ENCODE assay signal across 17 cellular contexts in genomic region chr3:150710097-150710496, GRCh38. TPM values are rescaled to one million over a fixed set of nuclear protein-coding genes. Genes with fewer than 3 reads are reported as not detected.
DNase-seq lines count a peak whose midpoint lies in the region; ATAC-seq and TF ChIP-seq lines count a peak whose summit lies in the region.
"Had no signal": no experiment of that assay in that cellular context is flagged by ENCODE, and none has a peak within 500 bp of the region (broad histone marks: within the 10 kb centered on the region; RNA-seq: fewer than 3 reads in every experiment).

No MANE protein-coding gene starts in this region.

- DNase-seq in activated naive CD8-positive, alpha-beta T cell treated with anti-CD3 and anti-CD28 coated beads, Interleukin-2, amount 50 U/mL, for 24 hours, result no peak
- DNase-seq in activated naive CD8-positive, alpha-beta T cell treated with anti-CD3 and anti-CD28 coated beads for 36 hours, result no peak
- DNase-seq in NCI-H226, result peak; percentile 11
- DNase-seq in endothelial cell (ENCODE audit: low spot score), result no peak
- no peak for DNase-seq in NCI-H2171 treated with DMSO at 0.1 percent for 48 hours (lab: John Stamatoyannopoulos, UW)
- DNase-seq in UCSD-AML1 (lab: John Stamatoyannopoulos, UW; ENCODE audit: unreplicated experiment), result no peak
- no peak for DNase-seq in AG08395 (ENCODE audit: low spot score)
- DNase-seq: CD8-positive, alpha-beta memory T cell; DMS53; EL; NCI-H1417 treated with DMSO at 0.1 percent for 48 hours; NCI-H2029; NCI-H446 treated with DMSO at 0.1 percent for 48 hours; SHP77 had no signal

- ATAC-seq in activated naive CD8-positive, alpha-beta T cell treated with anti-CD3 and anti-CD28 coated beads, Interleukin-2, amount 50 U/mL, for 24 hours, result peak; percentile 65
- ATAC-seq: A549, HepG2 had no signal

- peaks cover 42% of the 10 kb centered on the region for H3K36me3 Mint-ChIP-seq in activated naive CD8-positive, alpha-beta T cell treated with anti-CD3 and anti-CD28 coated beads, Interleukin-2, amount 50 U/mL, for 24 hours (ENCODE audit: low read depth)
- H3K36me3 Mint-ChIP-seq in activated naive CD8-positive, alpha-beta T cell treated with anti-CD3 and anti-CD28 coated beads for 36 hours, result peaks cover 48% of the 10 kb centered on the region
- H3K36me3 Mint-ChIP-seq in endothelial cell (ENCODE audit: low read depth, unreplicated experiment), result peaks cover 48% of the 10 kb centered on the region

- peaks cover 12% of the 10 kb centered on the region for H3K4me1 Mint-ChIP-seq in activated naive CD8-positive, alpha-beta T cell treated with anti-CD3 and anti-CD28 coated beads, Interleukin-2, amount 50 U/mL, for 24 hours
- peaks cover 1% of the 10 kb centered on the region for H3K4me1 Mint-ChIP-seq in activated naive CD8-positive, alpha-beta T cell treated with anti-CD3 and anti-CD28 coated beads for 36 hours
- peaks cover 3% of the 10 kb centered on the region for H3K4me1 Mint-ChIP-seq in endothelial cell (ENCODE audit: unreplicated experiment)

- no peak overlapping the region for H3K27ac Mint-ChIP-seq in activated naive CD8-positive, alpha-beta T cell treated with anti-CD3 and anti-CD28 coated beads, Interleukin-2, amount 50 U/mL, for 24 hours
- no peak overlapping the region for H3K27ac Mint-ChIP-seq in activated naive CD8-positive, alpha-beta T cell treated with anti-CD3 and anti-CD28 coated beads for 36 hours
- H3K27ac Mint-ChIP-seq in endothelial cell (ENCODE audit: unreplicated experiment), result no peak overlapping the region
- H3K27ac Mint-ChIP-seq: CD8-positive, alpha-beta memory T cell had no signal

- no peak overlapping the region for H3K4me3 Mint-ChIP-seq in activated naive CD8-positive, alpha-beta T cell treated with anti-CD3 and anti-CD28 coated beads, Interleukin-2, amount 50 U/mL, for 24 hours
- H3K4me3 Mint-ChIP-seq in activated naive CD8-positive, alpha-beta T cell treated with anti-CD3 and anti-CD28 coated beads for 36 hours, result no peak overlapping the region
- peak overlapping the region; percentile 4 for H3K4me3 Mint-ChIP-seq in endothelial cell (ENCODE audit: unreplicated experiment)

- peaks cover 20% of the 10 kb centered on the region for H3K9me3 Mint-ChIP-seq in activated naive CD8-positive, alpha-beta T cell treated with anti-CD3 and anti-CD28 coated beads, Interleukin-2, amount 50 U/mL, for 24 hours
- peaks cover 15% of the 10 kb centered on the region for H3K9me3 Mint-ChIP-seq in activated naive CD8-positive, alpha-beta T cell treated with anti-CD3 and anti-CD28 coated beads for 36 hours
- H3K9me3 Mint-ChIP-seq in endothelial cell (ENCODE audit: unreplicated experiment), result peaks cover 22% of the 10 kb centered on the region

- H3K27me3 Mint-ChIP-seq in activated naive CD8-positive, alpha-beta T cell treated with anti-CD3 and anti-CD28 coated beads, Interleukin-2, amount 50 U/mL, for 24 hours, result no peaks in the 10 kb centered on the region
- H3K27me3 Mint-ChIP-seq in activated naive CD8-positive, alpha-beta T cell treated with anti-CD3 and anti-CD28 coated beads for 36 hours, result no peaks in the 10 kb centered on the region
- H3K27me3 Mint-ChIP-seq in endothelial cell (ENCODE audit: unreplicated experiment), result peaks cover 15% of the 10 kb centered on the region
- H3K27me3 Mint-ChIP-seq: CD8-positive, alpha-beta memory T cell had no signal

- no peak for TF ChIP-seq CTCF in endothelial cell (IDR thresholded peaks at IDR 0.05; ENCODE audit: unreplicated experiment)

RNA-seq across cellular contexts. Expression of gene ERICH6, which starts 6.4 kb away (rescaled TPM):
- not detected for total RNA-seq in activated naive CD8-positive, alpha-beta T cell treated with anti-CD3 and anti-CD28 coated beads for 36 hours
- total RNA-seq in endothelial cell (ENCODE audit: unreplicated experiment), result 0.31 TPM
- total RNA-seq: H1, HepG2 had no signal

RNA-seq across cellular contexts. Expression of gene SIAH2, which starts 52.9 kb away (rescaled TPM):
- 10 to 100 TPM; 89.1 to 94.4 TPM for total RNA-seq in activated naive CD8-positive, alpha-beta T cell treated with anti-CD3 and anti-CD28 coated beads for 36 hours
- 13.2 TPM for total RNA-seq in endothelial cell (ENCODE audit: unreplicated experiment)
